Comparison of ENCODE assay signal across 10 cellular contexts in the genomic region with DNA sequence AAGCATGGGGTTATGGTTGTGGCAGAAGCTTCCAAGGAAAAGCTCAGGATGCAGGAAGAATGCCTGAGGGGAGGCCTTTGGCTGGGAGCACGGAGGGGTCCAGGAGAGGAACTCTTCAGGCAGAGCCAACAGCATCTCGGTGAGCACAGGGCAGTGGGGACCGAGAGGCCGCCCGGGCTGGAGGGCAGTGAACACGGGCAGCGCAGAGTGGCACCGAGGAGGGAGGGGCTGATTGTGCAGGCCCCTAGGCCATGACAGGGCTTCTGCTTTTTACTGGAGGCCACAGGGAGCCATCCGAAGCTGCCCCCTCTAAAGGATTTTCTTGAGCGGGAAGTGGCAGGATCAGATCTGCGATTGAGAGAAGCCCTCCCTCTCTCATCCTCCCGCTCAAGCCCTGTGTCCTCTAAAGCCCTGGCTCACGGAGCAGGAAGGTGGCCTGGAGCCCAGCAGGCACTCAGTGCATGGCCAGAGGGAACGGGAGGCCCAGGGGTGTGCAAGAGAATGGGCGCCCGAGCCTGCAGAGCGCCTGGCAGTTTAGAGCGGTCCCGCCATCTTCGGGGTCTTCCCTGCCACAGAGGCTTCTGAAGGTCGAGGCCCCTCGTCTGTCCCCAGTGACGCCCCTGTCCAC. TPM values are rescaled to one million over a fixed set of nuclear protein-coding genes. Genes with fewer than 3 reads are reported as not detected.
DNase-seq lines count a peak whose midpoint lies in the region; ATAC-seq and TF ChIP-seq lines count a peak whose summit lies in the region.
"Had no signal": no experiment of that assay in that cellular context is flagged by ENCODE, and none has a peak within 500 bp of the region (broad histone marks: within the 10 kb centered on the region; RNA-seq: fewer than 3 reads in every experiment).

No MANE protein-coding gene starts in this region.

- H3K4me3 ChIP-seq in H7 (ENCODE audit: insufficient read depth, low read depth, low read length) (no peak overlapping the region), gastroesophageal sphincter (no peak overlapping the region), transverse colon (no peak overlapping the region)

- peaks cover 6% of the 10 kb centered on the region for H3K27me3 Mint-ChIP-seq in T-helper 17 cell

- peak; percentile 43 for DNase-seq in H7
- DNase-seq in T-helper 17 cell, result no peak
- peak; percentile 85 for DNase-seq in posterior vena cava (ENCODE audit: low spot score)
- DNase-seq in transverse colon, result no peak

- intact Hi-C loops in posterior vena cava (cut with DNase I) (loop anchor here in 1 of 2 donors (10.0 kb wide), 1 partner anchor 565 kb away; no protein-coding TSS in a partner anchor), transverse colon (cut with DNase I; ENCODE audit: low total_unique reads) (no loop called here)

- H3K4me1 ChIP-seq in gastroesophageal sphincter, result peaks cover 0 to 29% (median 5%) of the 10 kb centered on the region in 3 donors
- H3K4me1 ChIP-seq in transverse colon, result peaks cover 0 to 17% (median 6%) of the 10 kb centered on the region in 4 donors

- H3K27me3 ChIP-seq in H7 (ENCODE audit: control insufficient read depth, insufficient read depth, low read length) (no peaks in the 10 kb centered on the region; the same call in 1 of the 2 replicates), gastroesophageal sphincter (no peaks in the 10 kb centered on the region), transverse colon (peaks cover 7% of the 10 kb centered on the region)

- H3K9me3 ChIP-seq in T-helper 17 cell (ENCODE audit: control insufficient read depth, low read length, poor library complexity, severe bottlenecking) (no peaks in the 10 kb centered on the region), gastroesophageal sphincter (no peaks in the 10 kb centered on the region), transverse colon (no peaks in the 10 kb centered on the region)
- H3K9me3 ChIP-seq: SJCRH30 had no signal

- peaks cover 34% of the 10 kb centered on the region for H3K4me1 Mint-ChIP-seq in T-helper 17 cell

- 90% methylated on average over 2 of the region's 23 CpGs; no CpG with 5 or more reads in 1 of the 2 donors for WGBS in gastroesophageal sphincter (ENCODE audit: low coverage in 1 of 2), 2 donors
- WGBS in transverse colon (ENCODE audit: low coverage in 1 of 2), 2 donors, result 88 to 100% methylated on average over 1 to 23 of the region's 23 CpGs

- in situ Hi-C loops in transverse colon (cut with MboI; ENCODE audit: low pct_ligation_motif_present in 1 of 4, low pct_unique_long_range_greater_than_20kb in 1 of 4, low sequenced_read_pairs in 3 of 4), result loop anchor here in 2 of 4 donors (25.0 kb wide), 2 partner anchors 558 to 983 kb away; no protein-coding TSS in a partner anchor

- TF ChIP-seq CTCF in gastroesophageal sphincter (IDR thresholded peaks at IDR 0.05) (no peak), transverse colon (IDR thresholded peaks at IDR 0.05) (no peak)

- TF ChIP-seq POLR2A in gastroesophageal sphincter (IDR thresholded peaks at IDR 0.05) (no peak), transverse colon (IDR thresholded peaks at IDR 0.05) (no peak)

- ATAC-seq in T-helper 17 cell, result no peak
- peak; percentile 19 for ATAC-seq in gastroesophageal sphincter
- ATAC-seq in GM18909 (IDR thresholded peaks at IDR 0.05; ENCODE audit: poor library complexity, unreplicated experiment), result no peak
- ATAC-seq in HG02970 (IDR thresholded peaks at IDR 0.05; ENCODE audit: low FRiP score, unreplicated experiment), result no peak
- ATAC-seq in GM21786 (IDR thresholded peaks at IDR 0.05; ENCODE audit: unreplicated experiment), result no peak

- no peak overlapping the region for H3K4me3 Mint-ChIP-seq in T-helper 17 cell

- H3K27ac Mint-ChIP-seq in T-helper 17 cell, result peak overlapping the region; percentile 95

- no peaks in the 10 kb centered on the region for H3K36me3 Mint-ChIP-seq in T-helper 17 cell (ENCODE audit: low read depth)
- H3K36me3 Mint-ChIP-seq: natural killer cell treated with Interleukin-12 subunit alpha and Interleukin-12 subunit beta and Interleukin-15 and Interleukin-18, amount 100 ng/mL, for 72 hours had no signal

- H3K27ac ChIP-seq in gastroesophageal sphincter, result peak overlapping the region in 1 of 4 donors; percentile 27
- H3K27ac ChIP-seq in transverse colon, result no peak overlapping the region
- H3K27ac ChIP-seq: SJCRH30 had no signal

- no peaks in the 10 kb centered on the region for H3K36me3 ChIP-seq in H7 (replicated peaks; ENCODE audit: control insufficient read depth, insufficient read depth, low read length)
- H3K36me3 ChIP-seq in gastroesophageal sphincter, result no peaks in the 10 kb centered on the region
- no peaks in the 10 kb centered on the region for H3K36me3 ChIP-seq in transverse colon
- H3K36me3 ChIP-seq: SJCRH30 had no signal

- no peak for TF ChIP-seq EP300 in gastroesophageal sphincter (IDR thresholded peaks at IDR 0.05)
- no peak for TF ChIP-seq EP300 in transverse colon (IDR thresholded peaks at IDR 0.05; ENCODE audit: low read depth)

RNA-seq across cellular contexts. Expression of a gene that starts 20.6 kb away (rescaled TPM):
- total RNA-seq in H7 (2014; rRNA removed; shearing (Covaris generic)), result 21.7 and 22.1 TPM in 2 replicates
- total RNA-seq in T-helper 17 cell (10 to 100 TPM; 25.2 to 30.6 TPM), gastroesophageal sphincter (10 to 100 TPM; 45.0 to 73.8 (median 58.8) TPM), posterior vena cava (10 to 100 TPM; 32.0 to 36.6 TPM), transverse colon (100 to 1,000 TPM in 1 of 4 donors, 10 to 100 TPM in 3; 30.3 to 101 (median 46.1) TPM)

Comparison
In these comparisons a context has a peak if more than half of its experiments do, and no peak if none do; other contexts are left out.
1. DNase-seq: peak in H7 (single experiment) and posterior vena cava (single experiment); none in T-helper 17 cell (0 of 3) and transverse colon (single experiment).